Comparison of ENCODE assay signal across 23 cellular contexts in genomic region chr4:82583897-82584604, GRCh38. TPM values are rescaled to one million over a fixed set of nuclear protein-coding genes. Genes with fewer than 3 reads are reported as not detected.
"Had no signal": no experiment of that assay in that cellular context is flagged by ENCODE, and none has a peak within 500 bp of the region (broad histone marks: within the 10 kb centered on the region; RNA-seq: fewer than 3 reads in every experiment).

No MANE protein-coding gene starts in this region.

- ATAC-seq: esophagus mucosa; heart left ventricle; left cardiac atrium; left ventricle myocardium superior; mucosa of descending colon; naive thymus-derived CD8-positive, alpha-beta T cell; right cardiac atrium; stimulated activated memory B cell treated with anti-CD40 and anti-IgM and Interleukin-4, amounts not matched to agents 10 μg/mL and 1 μg/mL and 100 μg/mL, for 72 hours; stimulated activated naive CD8-positive, alpha-beta T cell treated with anti-CD3 and anti-CD28 coated beads, Interleukin-15, amount 100 ng/mL, for 72 hours; upper lobe of right lung had no signal

- H3K27me3 ChIP-seq: heart left ventricle, neutrophil, spleen, testis, tibial nerve, upper lobe of right lung had no signal

- H3K27ac ChIP-seq: coronary artery, heart left ventricle, neutrophil, spleen, testis, tibial nerve, upper lobe of right lung had no signal

- H3K4me3 Mint-ChIP-seq: immature natural killer cell; naive thymus-derived CD8-positive, alpha-beta T cell; stimulated activated memory B cell treated with anti-CD40 and anti-IgM and Interleukin-4, amounts not matched to agents 10 μg/mL and 1 μg/mL and 100 μg/mL, for 72 hours; stimulated activated naive CD8-positive, alpha-beta T cell treated with anti-CD3 and anti-CD28 coated beads, Interleukin-15, amount 100 ng/mL, for 72 hours had no signal

- H3K36me3 Mint-ChIP-seq: immature natural killer cell; naive thymus-derived CD8-positive, alpha-beta T cell; stimulated activated memory B cell treated with anti-CD40 and anti-IgM and Interleukin-4, amounts not matched to agents 10 μg/mL and 1 μg/mL and 100 μg/mL, for 72 hours had no signal

- H3K9me3 Mint-ChIP-seq: immature natural killer cell; naive thymus-derived CD8-positive, alpha-beta T cell; stimulated activated memory B cell treated with anti-CD40 and anti-IgM and Interleukin-4, amounts not matched to agents 10 μg/mL and 1 μg/mL and 100 μg/mL, for 72 hours; stimulated activated naive CD8-positive, alpha-beta T cell treated with anti-CD3 and anti-CD28 coated beads, Interleukin-15, amount 100 ng/mL, for 72 hours had no signal

- H3K27me3 Mint-ChIP-seq: stimulated activated naive CD8-positive, alpha-beta T cell treated with anti-CD3 and anti-CD28 coated beads, Interleukin-15, amount 100 ng/mL, for 72 hours had no signal

- H3K4me1 Mint-ChIP-seq: immature natural killer cell; naive thymus-derived CD8-positive, alpha-beta T cell; stimulated activated memory B cell treated with anti-CD40 and anti-IgM and Interleukin-4, amounts not matched to agents 10 μg/mL and 1 μg/mL and 100 μg/mL, for 72 hours; stimulated activated naive CD8-positive, alpha-beta T cell treated with anti-CD3 and anti-CD28 coated beads, Interleukin-15, amount 100 ng/mL, for 72 hours had no signal

- H3K4me3 ChIP-seq: coronary artery, heart left ventricle, mucosa of descending colon, spleen, testis, tibial nerve, upper lobe of right lung had no signal

- H3K4me1 ChIP-seq: heart left ventricle, spleen, testis, tibial nerve, upper lobe of right lung had no signal

- H3K9me3 ChIP-seq: heart left ventricle, mucosa of descending colon, neutrophil, spleen, testis, tibial nerve, upper lobe of right lung had no signal

- DNase-seq: central memory CD4-positive, alpha-beta T cell; effector CD8-positive, alpha-beta T cell; heart left ventricle; hypothalamus; immature natural killer cell; left cardiac atrium; left ventricle myocardium superior; mucosa of descending colon; naive thymus-derived CD8-positive, alpha-beta T cell; posterior cingulate gyrus; right cardiac atrium; spleen; stimulated activated CD4-positive, alpha-beta T cell treated with anti-CD3 and anti-CD28 coated beads, Interleukin-15, amount 100 ng/mL, for 24 hours; stimulated activated CD4-positive, alpha-beta T cell treated with anti-CD3 and anti-CD28 coated beads, Interleukin-1b, Interleukin-23, amount 100 ng/mL, for 48 hours; stimulated activated CD4-positive, alpha-beta T cell treated with anti-CD3 and anti-CD28 coated beads, Interleukin-4, amount 100 ng/mL, for 24 hours; stimulated activated naive CD8-positive, alpha-beta T cell treated with anti-CD3 and anti-CD28 coated beads, Interleukin-15, amount 100 ng/mL, for 72 hours; testis; upper lobe of right lung had no signal

- H3K27ac Mint-ChIP-seq: immature natural killer cell; stimulated activated memory B cell treated with anti-CD40 and anti-IgM and Interleukin-4, amounts not matched to agents 10 μg/mL and 1 μg/mL and 100 μg/mL, for 72 hours; stimulated activated naive CD8-positive, alpha-beta T cell treated with anti-CD3 and anti-CD28 coated beads, Interleukin-15, amount 100 ng/mL, for 72 hours had no signal

- H3K36me3 ChIP-seq: heart left ventricle, neutrophil, spleen, tibial nerve, upper lobe of right lung had no signal

RNA-seq across cellular contexts. Expression of gene TMEM150C, which starts 22.3 kb away (rescaled TPM):
- total RNA-seq: naive thymus-derived CD8-positive, alpha-beta T cell had no signal
